Comparison of ENCODE assay signal across 2 cellular contexts in genomic region chr15:74933573-74933972, GRCh38.
TF ChIP-seq lines count a peak whose summit lies in the region.

No MANE protein-coding gene starts in this region.

TF ChIP-seq in GM12878, 131 proteins besides CTCF, POLR2A, EP300 and RAD21:
- TF ChIP-seq PML (IDR thresholded peaks at IDR 0.05; ENCODE audit: low read length) = no peak
- TF ChIP-seq RAD51 (IDR thresholded peaks at IDR 0.05) = no peak
- TF ChIP-seq BHLHE40 (IDR thresholded peaks at IDR 0.05; ENCODE audit: borderline replicate concordance in 1 of 2, low read depth in 2 of 2, low read length in 1 of 2) = no peak
- no peak for TF ChIP-seq SMAD1 (IDR thresholded peaks at IDR 0.05; ENCODE audit: low read depth, partially characterized antibody)
- no peak for TF ChIP-seq SRF (IDR thresholded peaks at IDR 0.05; ENCODE audit: low read depth in 2 of 2, low read length in 2 of 2)
- TF ChIP-seq TBL1XR1 (IDR thresholded peaks at IDR 0.05; ENCODE audit: low read depth, low read length) = no peak
- TF ChIP-seq, protein P1, sequence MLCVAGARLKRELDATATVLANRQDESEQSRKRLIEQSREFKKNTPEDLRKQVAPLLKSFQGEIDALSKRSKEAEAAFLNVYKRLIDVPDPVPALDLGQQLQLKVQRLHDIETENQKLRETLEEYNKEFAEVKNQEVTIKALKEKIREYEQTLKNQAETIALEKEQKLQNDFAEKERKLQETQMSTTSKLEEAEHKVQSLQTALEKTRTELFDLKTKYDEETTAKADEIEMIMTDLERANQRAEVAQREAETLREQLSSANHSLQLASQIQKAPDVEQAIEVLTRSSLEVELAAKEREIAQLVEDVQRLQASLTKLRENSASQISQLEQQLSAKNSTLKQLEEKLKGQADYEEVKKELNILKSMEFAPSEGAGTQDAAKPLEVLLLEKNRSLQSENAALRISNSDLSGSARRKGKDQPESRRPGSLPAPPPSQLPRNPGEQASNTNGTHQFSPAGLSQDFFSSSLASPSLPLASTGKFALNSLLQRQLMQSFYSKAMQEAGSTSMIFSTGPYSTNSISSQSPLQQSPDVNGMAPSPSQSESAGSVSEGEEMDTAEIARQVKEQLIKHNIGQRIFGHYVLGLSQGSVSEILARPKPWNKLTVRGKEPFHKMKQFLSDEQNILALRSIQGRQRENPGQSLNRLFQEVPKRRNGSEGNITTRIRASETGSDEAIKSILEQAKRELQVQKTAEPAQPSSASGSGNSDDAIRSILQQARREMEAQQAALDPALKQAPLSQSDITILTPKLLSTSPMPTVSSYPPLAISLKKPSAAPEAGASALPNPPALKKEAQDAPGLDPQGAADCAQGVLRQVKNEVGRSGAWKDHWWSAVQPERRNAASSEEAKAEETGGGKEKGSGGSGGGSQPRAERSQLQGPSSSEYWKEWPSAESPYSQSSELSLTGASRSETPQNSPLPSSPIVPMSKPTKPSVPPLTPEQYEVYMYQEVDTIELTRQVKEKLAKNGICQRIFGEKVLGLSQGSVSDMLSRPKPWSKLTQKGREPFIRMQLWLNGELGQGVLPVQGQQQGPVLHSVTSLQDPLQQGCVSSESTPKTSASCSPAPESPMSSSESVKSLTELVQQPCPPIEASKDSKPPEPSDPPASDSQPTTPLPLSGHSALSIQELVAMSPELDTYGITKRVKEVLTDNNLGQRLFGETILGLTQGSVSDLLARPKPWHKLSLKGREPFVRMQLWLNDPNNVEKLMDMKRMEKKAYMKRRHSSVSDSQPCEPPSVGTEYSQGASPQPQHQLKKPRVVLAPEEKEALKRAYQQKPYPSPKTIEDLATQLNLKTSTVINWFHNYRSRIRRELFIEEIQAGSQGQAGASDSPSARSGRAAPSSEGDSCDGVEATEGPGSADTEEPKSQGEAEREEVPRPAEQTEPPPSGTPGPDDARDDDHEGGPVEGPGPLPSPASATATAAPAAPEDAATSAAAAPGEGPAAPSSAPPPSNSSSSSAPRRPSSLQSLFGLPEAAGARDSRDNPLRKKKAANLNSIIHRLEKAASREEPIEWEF (IDR thresholded peaks at IDR 0.05; ENCODE audit: insufficient replicate concordance, low read depth, low read length) = no peak
- TF ChIP-seq SMAD5 (IDR thresholded peaks at IDR 0.05; ENCODE audit: low read depth) = no peak

TF ChIP-seq in SK-N-SH treated with all-trans-retinoic acid at 6 μM for 48 hours, 23 proteins besides CTCF, POLR2A, EP300 and RAD21:
- TF ChIP-seq ZNF8 (CRISPR knock-in tag; IDR thresholded peaks at IDR 0.05) (no peak), TSHZ2 (CRISPR knock-in tag; IDR thresholded peaks at IDR 0.05) (no peak), ZNF565 (CRISPR knock-in tag; conservative IDR thresholded peaks at IDR 0.05; ENCODE audit: low read depth) (no peak)
TF ChIP-seq in SK-N-SH treated with all-trans-retinoic acid at 6 μM for 48 hours: peak in this region for 0.
